ENCODE assay signal across 7 cellular contexts in genomic region chr14:49461529-49462401, GRCh38.
DNase-seq lines count a peak whose midpoint lies in the region; ATAC-seq and TF ChIP-seq lines count a peak whose summit lies in the region.

No MANE protein-coding gene starts in this region.

- no peaks in the 10 kb centered on the region for H3K9me3 Mint-ChIP-seq in activated naive CD4-positive, alpha-beta T cell treated with anti-CD3 and anti-CD28 coated beads, Interleukin-2, amount 50 U/mL, for 72 hours

- DNase-seq in GM06990 (ENCODE audit: extremely low read depth, insufficient read length) (peak; percentile 14), RKO (ENCODE audit: low spot score) (peak; percentile 81), right cardiac atrium (no peak)
- DNase-seq in Jurkat, Clone E6-1 (ENCODE audit: low read depth, low spot score) = peak; percentile 83
- DNase-seq in activated naive CD4-positive, alpha-beta T cell treated with anti-CD3 and anti-CD28 coated beads, Interleukin-2, amount 50 U/mL, for 72 hours (ENCODE audit: low spot score in 2 of 2) = peak in 1 of 2 donors; percentile 67
- peak; percentile 74 for DNase-seq in stimulated activated CD4-positive, alpha-beta T cell treated with anti-CD3 and anti-CD28 coated beads, Interleukin-15, amount 100 ng/mL, for 24 hours

- H3K36me3 Mint-ChIP-seq in activated naive CD4-positive, alpha-beta T cell treated with anti-CD3 and anti-CD28 coated beads, Interleukin-2, amount 50 U/mL, for 72 hours = no peaks in the 10 kb centered on the region

- no peaks in the 10 kb centered on the region for H3K27me3 ChIP-seq in GM06990 (replicated peaks; ENCODE audit: control insufficient read depth, insufficient read depth, low read length)
- no peaks in the 10 kb centered on the region for H3K27me3 ChIP-seq in right cardiac atrium (ENCODE audit: control insufficient read depth, insufficient read depth)

- H3K4me1 ChIP-seq in right cardiac atrium (ENCODE audit: control insufficient read depth, insufficient read depth, low read length) = no peaks in the 10 kb centered on the region

- WGBS in right cardiac atrium = 11% methylated on average over 2 of the region's 2 CpGs

- no peaks in the 10 kb centered on the region for H3K9me3 ChIP-seq in right cardiac atrium (ENCODE audit: control insufficient read depth, low read length)

- H3K27ac ChIP-seq in right cardiac atrium (ENCODE audit: low read length) = no peak overlapping the region

- H3K36me3 ChIP-seq in GM06990 (ENCODE audit: control insufficient read depth, insufficient read depth, low read length) = no peaks in the 10 kb centered on the region

- peak; percentile 59 for TF ChIP-seq CTCF in GM06990 (IDR thresholded peaks at IDR 0.05; ENCODE audit: insufficient read depth, low read length, poor library complexity, severe bottlenecking)

- H3K27ac Mint-ChIP-seq in activated naive CD4-positive, alpha-beta T cell treated with anti-CD3 and anti-CD28 coated beads, Interleukin-2, amount 50 U/mL, for 72 hours = no peak overlapping the region

- H3K4me3 ChIP-seq in GM06990 (replicated peaks; ENCODE audit: low read depth, low read length) = no peak overlapping the region
- H3K4me3 ChIP-seq in Jurkat, Clone E6-1 (ENCODE audit: low read length) = no peak overlapping the region
- no peak overlapping the region for H3K4me3 ChIP-seq in right cardiac atrium (ENCODE audit: low read length)

- ATAC-seq in GM21717 (IDR thresholded peaks at IDR 0.05; ENCODE audit: unreplicated experiment) = peak; percentile 89
- ATAC-seq in activated naive CD4-positive, alpha-beta T cell treated with anti-CD3 and anti-CD28 coated beads, Interleukin-2, amount 50 U/mL, for 72 hours = peak; percentile 89
- ATAC-seq in right cardiac atrium = peak; percentile 63 to 64

- intact Hi-C loops in right cardiac atrium (cut with DNase I) = no loop called here

Comparison
In these comparisons a context has a peak if more than half of its experiments do, and no peak if none do; other contexts are left out.
1. DNase-seq: peak in GM06990 (single experiment), Jurkat, Clone E6-1 (single experiment), RKO (single experiment) and stimulated activated CD4-positive, alpha-beta T cell treated with anti-CD3 and anti-CD28 coated beads, Interleukin-15, amount 100 ng/mL, for 24 hours (single experiment); none in right cardiac atrium (0 of 3).
2. Peak in every context shown above with its lines, with median percentiles within 50 percentile points of each other: ATAC-seq.